ENCODE assay signal across 12 cellular contexts in genomic region chr7:2819161-2819953, GRCh38. TPM values are rescaled to one million over a fixed set of nuclear protein-coding genes. Genes with fewer than 3 reads are reported as not detected.
A peak's percentile ranks its signal among the peaks of the same experiment; 100 is the strongest.
DNase-seq lines count a peak whose midpoint lies in the region; ATAC-seq and TF ChIP-seq lines count a peak whose summit lies in the region.
"Had no signal": no experiment of that assay in that cellular context is flagged by ENCODE, and none has a peak within 500 bp of the region (broad histone marks: within the 10 kb centered on the region; RNA-seq: fewer than 3 reads in every experiment).

No MANE protein-coding gene starts in this region.

- peak; percentile 46 for ATAC-seq in activated T-cell treated with anti-CD3 and anti-CD28 coated beads, Interleukin-2, amount 50 U/mL, for 4 hours
- ATAC-seq in HG02973 (IDR thresholded peaks at IDR 0.05; ENCODE audit: unreplicated experiment): peak; percentile 44
- ATAC-seq in stimulated activated effector memory CD8-positive, alpha-beta T cell treated with anti-CD3 and anti-CD28 coated beads, Interleukin-12 subunit alpha, Interleukin-12 subunit beta, amount 100 ng/mL, for 72 hours: peak; percentile 57
- ATAC-seq in natural killer cell treated with Interleukin-12 subunit alpha and Interleukin-12 subunit beta and Interleukin-15 and Interleukin-18, amount 100 ng/mL, for 72 hours: no peak

- H3K9me3 Mint-ChIP-seq in activated T-cell treated with anti-CD3 and anti-CD28 coated beads, Interleukin-2, amount 50 U/mL, for 4 hours: no peaks in the 10 kb centered on the region
- H3K9me3 Mint-ChIP-seq in endothelial cell (ENCODE audit: unreplicated experiment): no peaks in the 10 kb centered on the region
- H3K9me3 Mint-ChIP-seq in stimulated activated effector memory CD8-positive, alpha-beta T cell treated with anti-CD3 and anti-CD28 coated beads, Interleukin-12 subunit alpha, Interleukin-12 subunit beta, amount 100 ng/mL, for 72 hours: no peaks in the 10 kb centered on the region
- H3K9me3 Mint-ChIP-seq in natural killer cell treated with Interleukin-12 subunit alpha and Interleukin-12 subunit beta and Interleukin-15 and Interleukin-18, amount 100 ng/mL, for 72 hours: no peaks in the 10 kb centered on the region
- H3K9me3 Mint-ChIP-seq in T-helper 2 cell treated with Interferon-gamma antibody and Interleukin-4, amounts not matched to agents 5 μg/mL and 100 μg/mL, for 36 hours: no peaks in the 10 kb centered on the region
- H3K9me3 Mint-ChIP-seq: activated naive CD4-positive, alpha-beta T cell treated with anti-CD3 and anti-CD28 coated beads, Interleukin-2, amount 10 ng/mL, durations not matched to agents 7 days and 5 days had no signal

- H3K36me3 Mint-ChIP-seq in activated T-cell treated with anti-CD3 and anti-CD28 coated beads, Interleukin-2, amount 50 U/mL, for 4 hours (ENCODE audit: insufficient read depth): peaks cover 3% of the 10 kb centered on the region
- peaks cover 22% of the 10 kb centered on the region for H3K36me3 Mint-ChIP-seq in endothelial cell (ENCODE audit: low read depth, unreplicated experiment)
- H3K36me3 Mint-ChIP-seq in stimulated activated effector memory CD8-positive, alpha-beta T cell treated with anti-CD3 and anti-CD28 coated beads, Interleukin-12 subunit alpha, Interleukin-12 subunit beta, amount 100 ng/mL, for 72 hours: no peaks in the 10 kb centered on the region
- H3K36me3 Mint-ChIP-seq in natural killer cell treated with Interleukin-12 subunit alpha and Interleukin-12 subunit beta and Interleukin-15 and Interleukin-18, amount 100 ng/mL, for 72 hours: no peaks in the 10 kb centered on the region
- no peaks in the 10 kb centered on the region for H3K36me3 Mint-ChIP-seq in T-helper 2 cell treated with Interferon-gamma antibody and Interleukin-4, amounts not matched to agents 5 μg/mL and 100 μg/mL, for 36 hours (ENCODE audit: low read depth)
- H3K36me3 Mint-ChIP-seq: activated naive CD4-positive, alpha-beta T cell treated with anti-CD3 and anti-CD28 coated beads, Interleukin-2, amount 10 ng/mL, durations not matched to agents 7 days and 5 days had no signal

- no peak for TF ChIP-seq CTCF in endothelial cell (IDR thresholded peaks at IDR 0.05; ENCODE audit: unreplicated experiment)

- peak overlapping the region; percentile 53 for H3K27ac Mint-ChIP-seq in endothelial cell (ENCODE audit: unreplicated experiment)
- H3K27ac Mint-ChIP-seq in stimulated activated effector memory CD8-positive, alpha-beta T cell treated with anti-CD3 and anti-CD28 coated beads, Interleukin-12 subunit alpha, Interleukin-12 subunit beta, amount 100 ng/mL, for 72 hours: no peak overlapping the region
- no peak overlapping the region for H3K27ac Mint-ChIP-seq in natural killer cell treated with Interleukin-12 subunit alpha and Interleukin-12 subunit beta and Interleukin-15 and Interleukin-18, amount 100 ng/mL, for 72 hours
- H3K27ac Mint-ChIP-seq in T-helper 2 cell treated with Interferon-gamma antibody and Interleukin-4, amounts not matched to agents 5 μg/mL and 100 μg/mL, for 36 hours: no peak overlapping the region
- H3K27ac Mint-ChIP-seq: activated naive CD4-positive, alpha-beta T cell treated with anti-CD3 and anti-CD28 coated beads, Interleukin-2, amount 10 ng/mL, durations not matched to agents 7 days and 5 days had no signal

- H3K4me3 Mint-ChIP-seq in activated T-cell treated with anti-CD3 and anti-CD28 coated beads, Interleukin-2, amount 50 U/mL, for 4 hours: no peak overlapping the region
- H3K4me3 Mint-ChIP-seq in endothelial cell (ENCODE audit: unreplicated experiment): peak overlapping the region; percentile 0
- no peak overlapping the region for H3K4me3 Mint-ChIP-seq in stimulated activated effector memory CD8-positive, alpha-beta T cell treated with anti-CD3 and anti-CD28 coated beads, Interleukin-12 subunit alpha, Interleukin-12 subunit beta, amount 100 ng/mL, for 72 hours
- H3K4me3 Mint-ChIP-seq in natural killer cell treated with Interleukin-12 subunit alpha and Interleukin-12 subunit beta and Interleukin-15 and Interleukin-18, amount 100 ng/mL, for 72 hours: no peak overlapping the region
- no peak overlapping the region for H3K4me3 Mint-ChIP-seq in T-helper 2 cell treated with Interferon-gamma antibody and Interleukin-4, amounts not matched to agents 5 μg/mL and 100 μg/mL, for 36 hours
- H3K4me3 Mint-ChIP-seq: activated naive CD4-positive, alpha-beta T cell treated with anti-CD3 and anti-CD28 coated beads, Interleukin-2, amount 10 ng/mL, durations not matched to agents 7 days and 5 days had no signal

- no peak for DNase-seq in activated T-cell treated with anti-CD3 and anti-CD28 coated beads, Interleukin-2, amount 50 U/mL, for 4 hours
- DNase-seq in activated T-cell treated with anti-CD3 and anti-CD28 coated beads, Interleukin-2, amount 50 U/mL, for 1 hour: no peak
- DNase-seq in endothelial cell (ENCODE audit: low spot score): no peak
- DNase-seq in stimulated activated effector memory CD8-positive, alpha-beta T cell treated with anti-CD3 and anti-CD28 coated beads, Interleukin-12 subunit alpha, Interleukin-12 subunit beta, amount 100 ng/mL, for 72 hours (ENCODE audit: low spot score in 2 of 2): no peak
- DNase-seq in natural killer cell treated with Interleukin-12 subunit alpha and Interleukin-12 subunit beta and Interleukin-15 and Interleukin-18, amount 100 ng/mL, for 72 hours (ENCODE audit: low spot score): no peak
- DNase-seq in activated CD4-positive, CD25-positive, alpha-beta regulatory T cell (lab: John Stamatoyannopoulos, UW): no peak
- DNase-seq in T-helper 2 cell treated with Interferon-gamma antibody and Interleukin-4, amounts not matched to agents 5 μg/mL and 100 μg/mL, for 36 hours (ENCODE audit: low spot score): no peak
- DNase-seq: activated naive CD4-positive, alpha-beta T cell treated with anti-CD3 and anti-CD28 coated beads, Interleukin-2, amount 10 ng/mL, durations not matched to agents 7 days and 5 days; cortex of kidney; DMS153; NCI-H2227 treated with DMSO at 0.1 percent for 48 hours had no signal

- H3K4me1 Mint-ChIP-seq in activated T-cell treated with anti-CD3 and anti-CD28 coated beads, Interleukin-2, amount 50 U/mL, for 4 hours (ENCODE audit: low read depth): peaks cover 29% of the 10 kb centered on the region
- H3K4me1 Mint-ChIP-seq in endothelial cell (ENCODE audit: unreplicated experiment): peaks cover 64% of the 10 kb centered on the region
- H3K4me1 Mint-ChIP-seq in stimulated activated effector memory CD8-positive, alpha-beta T cell treated with anti-CD3 and anti-CD28 coated beads, Interleukin-12 subunit alpha, Interleukin-12 subunit beta, amount 100 ng/mL, for 72 hours: peaks cover 45% of the 10 kb centered on the region
- H3K4me1 Mint-ChIP-seq in natural killer cell treated with Interleukin-12 subunit alpha and Interleukin-12 subunit beta and Interleukin-15 and Interleukin-18, amount 100 ng/mL, for 72 hours (ENCODE audit: low read depth in 2 of 2): peaks cover 12 to 15% of the 10 kb centered on the region in 2 donors
- peaks cover 7% of the 10 kb centered on the region for H3K4me1 Mint-ChIP-seq in T-helper 2 cell treated with Interferon-gamma antibody and Interleukin-4, amounts not matched to agents 5 μg/mL and 100 μg/mL, for 36 hours (ENCODE audit: low read depth)

- H3K27me3 Mint-ChIP-seq in activated T-cell treated with anti-CD3 and anti-CD28 coated beads, Interleukin-2, amount 50 U/mL, for 4 hours (ENCODE audit: low read depth): no peaks in the 10 kb centered on the region
- H3K27me3 Mint-ChIP-seq in endothelial cell (ENCODE audit: unreplicated experiment): peaks cover 15% of the 10 kb centered on the region
- H3K27me3 Mint-ChIP-seq in natural killer cell treated with Interleukin-12 subunit alpha and Interleukin-12 subunit beta and Interleukin-15 and Interleukin-18, amount 100 ng/mL, for 72 hours: no peaks in the 10 kb centered on the region
- H3K27me3 Mint-ChIP-seq in T-helper 2 cell treated with Interferon-gamma antibody and Interleukin-4, amounts not matched to agents 5 μg/mL and 100 μg/mL, for 36 hours (ENCODE audit: low read depth): no peaks in the 10 kb centered on the region
- H3K27me3 Mint-ChIP-seq: activated naive CD4-positive, alpha-beta T cell treated with anti-CD3 and anti-CD28 coated beads, Interleukin-2, amount 10 ng/mL, durations not matched to agents 7 days and 5 days had no signal

RNA-seq across cellular contexts. Expression of gene GNA12, which starts 24.8 kb away (rescaled TPM):
- total RNA-seq in activated T-cell treated with anti-CD3 and anti-CD28 coated beads, Interleukin-2, amount 50 U/mL, for 4 hours: 10 to 100 TPM; 23.7 to 25.7 (median 25.0) TPM
- total RNA-seq in endothelial cell (ENCODE audit: unreplicated experiment): 105 TPM
- 10 to 100 TPM; 15.5 to 27.1 TPM for total RNA-seq in natural killer cell treated with Interleukin-12 subunit alpha and Interleukin-12 subunit beta and Interleukin-15 and Interleukin-18, amount 100 ng/mL, for 72 hours

Comparison
In these comparisons a context has a peak if more than half of its experiments do, and no peak if none do; other contexts are left out.
1. ATAC-seq: peak in activated T-cell treated with anti-CD3 and anti-CD28 coated beads, Interleukin-2, amount 50 U/mL, for 4 hours (2 of 2), HG02973 (single experiment) and stimulated activated effector memory CD8-positive, alpha-beta T cell treated with anti-CD3 and anti-CD28 coated beads, Interleukin-12 subunit alpha, Interleukin-12 subunit beta, amount 100 ng/mL, for 72 hours (single experiment); none in natural killer cell treated with Interleukin-12 subunit alpha and Interleukin-12 subunit beta and Interleukin-15 and Interleukin-18, amount 100 ng/mL, for 72 hours (0 of 2).